8 cellular contexts compared by ENCODE assay signal in genomic region chr7:73342645-73343044, GRCh38. TPM values are rescaled to one million over a fixed set of nuclear protein-coding genes. Genes with fewer than 3 reads are reported as not detected.
DNase-seq lines count a peak whose midpoint lies in the region; ATAC-seq and TF ChIP-seq lines count a peak whose summit lies in the region.

No MANE protein-coding gene starts in this region.

- no peak overlapping the region for H2AFZ ChIP-seq in DND-41 (ENCODE audit: low read depth, low read length)

- no peak overlapping the region for H3K4me3 ChIP-seq in DND-41 (ENCODE audit: low read depth in 1 of 2, low read length in 2 of 2)
- no peak overlapping the region for H3K4me3 ChIP-seq in NT2/D1 (ENCODE audit: insufficient read length, low read depth)
- peak overlapping the region; percentile 38 for H3K4me3 ChIP-seq in psoas muscle
- no peak overlapping the region for H3K4me3 ChIP-seq in colonic mucosa

- DNase-seq in DND-41 (no peak), NT2/D1 (ENCODE audit: low read depth, low spot score) (peak; percentile 44), foreskin keratinocyte (peak in 1 of 2 donors; percentile 20), psoas muscle (no peak), GM13976 (ENCODE audit: low spot score) (no peak), colonic mucosa (no peak), middle frontal gyrus (ENCODE audit: extremely low spot score, low spot score) (no peak)

- no peaks in the 10 kb centered on the region for H3K9me3 ChIP-seq in DND-41 (ENCODE audit: insufficient read depth, low read length, severe bottlenecking)
- H3K9me3 ChIP-seq in NT2/D1 (ENCODE audit: insufficient read depth, low read length) = no peaks in the 10 kb centered on the region
- H3K9me3 ChIP-seq in psoas muscle = no peaks in the 10 kb centered on the region
- no peaks in the 10 kb centered on the region for H3K9me3 ChIP-seq in colonic mucosa

- H3K27ac ChIP-seq in DND-41 (ENCODE audit: low read length) (no peak overlapping the region), foreskin keratinocyte (no peak overlapping the region), psoas muscle (no peak overlapping the region), colonic mucosa (no peak overlapping the region)

- TF ChIP-seq CTCF in DND-41 (IDR thresholded peaks at IDR 0.05; ENCODE audit: borderline replicate concordance, extremely low read depth, low read length, poor library complexity, severe bottlenecking) (peak; percentile 4), foreskin keratinocyte (conservative IDR thresholded peaks at IDR 0.05) (peak; percentile 53), psoas muscle (IDR thresholded peaks at IDR 0.05) (peak; percentile 55), GM13976 (IDR thresholded peaks at IDR 0.05; ENCODE audit: borderline replicate concordance, control extremely low read depth, extremely low read depth, insufficient read depth, missing control alignments) (no peak), colonic mucosa (IDR thresholded peaks at IDR 0.05) (no peak)

- no peak overlapping the region for H3K9ac ChIP-seq in DND-41 (ENCODE audit: low read depth, low read length)
- no peak overlapping the region for H3K9ac ChIP-seq in NT2/D1 (ENCODE audit: insufficient read length, low read depth)
- H3K9ac ChIP-seq in colonic mucosa (ENCODE audit: low read depth in 2 of 2, low read length in 2 of 2) = no peak overlapping the region

- intact Hi-C loops in psoas muscle (cut with DNase I) = loop anchor here (2.0 to 5.0 kb wide), 3 partner anchors 55 to 108 kb away; no protein-coding TSS in a partner anchor
- intact Hi-C loops in colonic mucosa (cut with DNase I) = loop anchor here (5.0 kb wide), 2 partner anchors 95 to 110 kb away; no protein-coding TSS in a partner anchor

- H3K27me3 ChIP-seq in DND-41 (ENCODE audit: insufficient read depth, low read length, poor library complexity) (no peaks in the 10 kb centered on the region), NT2/D1 (ENCODE audit: insufficient read depth, insufficient read length) (no peaks in the 10 kb centered on the region), foreskin keratinocyte (peaks cover 19% of the 10 kb centered on the region), psoas muscle (ENCODE audit: insufficient read depth in 3 of 3, low read length in 2 of 3) (no peaks in the 10 kb centered on the region), colonic mucosa (no peaks in the 10 kb centered on the region)

- no peaks in the 10 kb centered on the region for H3K36me3 ChIP-seq in DND-41 (ENCODE audit: insufficient read depth, low read length)
- H3K36me3 ChIP-seq in NT2/D1 (ENCODE audit: insufficient read depth, insufficient read length, low read length) = no peaks in the 10 kb centered on the region
- H3K36me3 ChIP-seq in psoas muscle (ENCODE audit: insufficient read depth in 1 of 2, low read depth in 1 of 2) = no peaks in the 10 kb centered on the region
- no peaks in the 10 kb centered on the region for H3K36me3 ChIP-seq in colonic mucosa

- H3K4me2 ChIP-seq in DND-41 (ENCODE audit: insufficient read depth, low read length) = no peak overlapping the region

- H3K4me1 ChIP-seq in DND-41 (ENCODE audit: insufficient read depth, low read length) (no peaks in the 10 kb centered on the region), NT2/D1 (ENCODE audit: insufficient read depth, insufficient read length) (no peaks in the 10 kb centered on the region), foreskin keratinocyte (no peaks in the 10 kb centered on the region), psoas muscle (no peaks in the 10 kb centered on the region), colonic mucosa (no peaks in the 10 kb centered on the region)

- no peaks in the 10 kb centered on the region for H3K79me2 ChIP-seq in DND-41 (ENCODE audit: insufficient read depth, low read length)

- no peaks in the 10 kb centered on the region for H4K20me1 ChIP-seq in DND-41 (ENCODE audit: insufficient read depth, low read length)

- in situ Hi-C loops in GM13976 (cut with MboI; ENCODE audit: low sequenced_read_pairs, unreplicated experiment) = no loop called here

- WGBS in psoas muscle, 3 donors = 20 to 26% (median 20%) methylated on average over 8 of the region's 8 CpGs

- no peak for ATAC-seq in DND-41 (ENCODE audit: insufficient read depth, low read depth)
- peak; percentile 34 for ATAC-seq in foreskin keratinocyte
- ATAC-seq in psoas muscle = peak; percentile 87 to 97 (median 92)
- ATAC-seq in GM18858 (IDR thresholded peaks at IDR 0.05; ENCODE audit: unreplicated experiment) = no peak

RNA-seq across cellular contexts. Expression of gene FKBP6, which starts 14.7 kb away (rescaled TPM):
- total RNA-seq in foreskin keratinocyte (not detected in 2 replicates), psoas muscle (not detected), colonic mucosa (not detected)
- polyA plus RNA-seq in foreskin keratinocyte (0.07 TPM in 1 of 2 replicates, not detected in the other), psoas muscle (not detected)

RNA-seq across cellular contexts. Expression of gene TRIM50, which starts 14.8 kb away (rescaled TPM):
- total RNA-seq in foreskin keratinocyte = not detected in 2 replicates
- not detected in 2 replicates for polyA plus RNA-seq in foreskin keratinocyte
- 1 to 10 TPM in 1 of 4 donors, under 1 TPM in 3; 0.25 to 1.3 (median 0.55) TPM for total RNA-seq in psoas muscle
- polyA plus RNA-seq in psoas muscle = under 1 TPM; 0.12 to 0.65 (median 0.17) TPM
- total RNA-seq in colonic mucosa = not detected

RNA-seq across cellular contexts. Expression of gene NSUN5, which starts 34.0 kb away (rescaled TPM):
- total RNA-seq in foreskin keratinocyte (31.1 and 34.0 TPM in 2 replicates), psoas muscle (10 to 100 TPM; 18.2 to 34.0 (median 26.6) TPM), colonic mucosa (10 to 100 TPM; 17.3 to 35.0 TPM)
- polyA plus RNA-seq in foreskin keratinocyte (40.4 and 41.8 TPM in 2 replicates), psoas muscle (10 to 100 TPM; 42.9 to 65.2 (median 45.6) TPM)

Comparison
In these comparisons a context has a peak if more than half of its experiments do, and no peak if none do; other contexts are left out.
1. ATAC-seq: peak in foreskin keratinocyte (single experiment) and psoas muscle (4 of 4); none in DND-41 (single experiment) and GM18858 (single experiment).
2. CTCF ChIP-seq: peak in DND-41 (single experiment), foreskin keratinocyte (single experiment) and psoas muscle (single experiment); none in GM13976 (single experiment) and colonic mucosa (single experiment).